ENCODE assay signal across 15 cellular contexts in the genomic region with DNA sequence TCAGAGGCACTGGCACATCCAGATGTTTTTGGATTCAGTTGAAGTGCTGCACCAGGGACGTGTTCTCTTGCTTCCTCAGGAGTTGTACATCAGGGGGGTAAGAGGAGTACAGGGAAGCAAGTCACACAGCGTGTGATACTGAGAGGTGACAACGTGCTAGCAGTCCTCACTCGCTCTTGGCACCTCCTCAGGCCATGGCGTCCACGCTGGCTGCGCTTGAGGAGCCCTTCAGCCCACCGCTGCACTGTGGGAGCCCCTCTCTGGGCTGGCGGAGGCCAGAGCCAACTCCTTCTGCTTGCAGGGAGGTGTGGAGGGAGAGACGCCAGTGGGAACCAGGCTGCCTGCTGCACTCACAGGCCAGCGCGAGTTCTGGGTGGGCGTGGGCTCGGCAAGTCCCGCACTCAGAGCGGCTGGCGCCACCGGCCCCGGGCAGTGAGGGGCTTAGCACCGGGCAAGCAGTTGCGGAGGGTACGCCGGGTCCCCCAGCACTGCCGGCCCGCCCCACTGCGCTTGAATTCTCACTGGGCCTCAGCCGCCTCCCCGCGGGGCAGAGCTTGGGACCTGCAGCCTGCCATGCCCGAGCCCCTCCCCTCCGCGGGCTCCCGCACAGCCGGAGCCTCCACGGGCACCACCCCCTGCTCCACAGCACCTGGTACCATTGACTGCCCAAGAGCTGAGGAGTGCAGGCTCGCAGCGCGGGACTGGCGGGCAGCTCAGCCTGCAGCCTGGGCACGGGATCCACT.
DNase-seq lines count a peak whose midpoint lies in the region; ATAC-seq and TF ChIP-seq lines count a peak whose summit lies in the region.
"Had no signal": no experiment of that assay in that cellular context is flagged by ENCODE, and none has a peak within 500 bp of the region (broad histone marks: within the 10 kb centered on the region; RNA-seq: fewer than 3 reads in every experiment).

No MANE protein-coding gene starts in this region.

- POLR2A ChIA-PET in HEK293 (lab: Yijun Ruan, JAX): no interaction called here

- intact Hi-C loops in cardiac septum (cut with DNase I): loop anchor here (5.0 kb wide), 1 partner anchor 98 kb away; no protein-coding TSS in a partner anchor

- H3K9me3 Mint-ChIP-seq in stimulated activated memory B cell treated with anti-CD40 and anti-IgM and Interleukin-4, amounts not matched to agents 10 μg/mL and 1 μg/mL and 100 μg/mL, for 72 hours: no peaks in the 10 kb centered on the region
- H3K9me3 Mint-ChIP-seq: CD8-positive, alpha-beta memory T cell had no signal

- no peak for TF ChIP-seq CTCF in HEK293 (tag by site-specific recombination; IDR thresholded peaks at IDR 0.05)
- no peak for TF ChIP-seq CTCF in right atrium auricular region (IDR thresholded peaks at IDR 0.05)

- no peak overlapping the region for H3K4me3 ChIP-seq in HEK293 (ENCODE audit: low read depth, low read length)
- no peak overlapping the region for H3K4me3 ChIP-seq in right atrium auricular region
- H3K4me3 ChIP-seq: BLaER1 had no signal

- H3K4me1 ChIP-seq in HEK293 (ENCODE audit: control insufficient read depth, insufficient read depth, low read length): peaks cover 5% of the 10 kb centered on the region
- H3K4me1 ChIP-seq in right atrium auricular region: peaks cover 0 to 76% of the 10 kb centered on the region in 2 donors
- H3K4me1 ChIP-seq: BLaER1 had no signal

- peak; percentile 74 for DNase-seq in cardiac septum (ENCODE audit: low spot score)
- DNase-seq in right atrium auricular region (ENCODE audit: low spot score): no peak
- no peak for DNase-seq in GM19238 (ENCODE audit: insufficient read length, low spot score)
- DNase-seq in activated CD4-positive, CD25-positive, alpha-beta regulatory T cell treated with anti-CD3 and anti-CD28 coated beads, Interleukin-2, amount 50 U/mL, for 72 hours: no peak
- DNase-seq: 8988T; AML-193; Caco-2; CD8-positive, alpha-beta memory T cell; DND-41; GDM1 had no signal

- H3K4me3 Mint-ChIP-seq in stimulated activated memory B cell treated with anti-CD40 and anti-IgM and Interleukin-4, amounts not matched to agents 10 μg/mL and 1 μg/mL and 100 μg/mL, for 72 hours: no peak overlapping the region
- H3K4me3 Mint-ChIP-seq: CD8-positive, alpha-beta memory T cell had no signal

- no peaks in the 10 kb centered on the region for H3K9me3 ChIP-seq in HEK293 (ENCODE audit: control insufficient read depth, insufficient read depth, low read depth, low read length)
- no peaks in the 10 kb centered on the region for H3K9me3 ChIP-seq in right atrium auricular region
- H3K9me3 ChIP-seq: Caco-2 had no signal

- H3K27ac ChIP-seq in HEK293 (ENCODE audit: extremely low read depth, low read depth, low read length) (no peak overlapping the region), right atrium auricular region (peak overlapping the region; percentile 69 to 84)
- H3K27ac ChIP-seq: BLaER1 had no signal

- H3K36me3 ChIP-seq in HEK293 (ENCODE audit: control insufficient read depth in 2 of 2, insufficient read depth in 1 of 2, low read length in 2 of 2) (peaks cover 0 to 3% of the 10 kb centered on the region in 2 experiments; a peak in 1 of 3 replicates), right atrium auricular region (no peaks in the 10 kb centered on the region)
- H3K36me3 ChIP-seq: BLaER1 had no signal

- no peak overlapping the region for H3K27ac Mint-ChIP-seq in stimulated activated memory B cell treated with anti-CD40 and anti-IgM and Interleukin-4, amounts not matched to agents 10 μg/mL and 1 μg/mL and 100 μg/mL, for 72 hours

- ATAC-seq in stimulated activated memory B cell treated with anti-CD40 and anti-IgM and Interleukin-4, amounts not matched to agents 10 μg/mL and 1 μg/mL and 100 μg/mL, for 72 hours: peak; percentile 53
- ATAC-seq in HG02610 (IDR thresholded peaks at IDR 0.05; ENCODE audit: unreplicated experiment): no peak
- ATAC-seq: HCT116 had no signal

- CTCF ChIA-PET in HEK293 (lab: Yijun Ruan, JAX): no interaction called here

- H3K27me3 ChIP-seq in right atrium auricular region: no peaks in the 10 kb centered on the region
- H3K27me3 ChIP-seq: BLaER1 had no signal

- no peaks in the 10 kb centered on the region for H3K36me3 Mint-ChIP-seq in stimulated activated memory B cell treated with anti-CD40 and anti-IgM and Interleukin-4, amounts not matched to agents 10 μg/mL and 1 μg/mL and 100 μg/mL, for 72 hours

- H3K4me1 Mint-ChIP-seq in stimulated activated memory B cell treated with anti-CD40 and anti-IgM and Interleukin-4, amounts not matched to agents 10 μg/mL and 1 μg/mL and 100 μg/mL, for 72 hours: no peaks in the 10 kb centered on the region
- H3K4me1 Mint-ChIP-seq: CD8-positive, alpha-beta memory T cell had no signal

- H3K27me3 Mint-ChIP-seq in stimulated activated memory B cell treated with anti-CD40 and anti-IgM and Interleukin-4, amounts not matched to agents 10 μg/mL and 1 μg/mL and 100 μg/mL, for 72 hours: peaks cover 7% of the 10 kb centered on the region

TF ChIP-seq in HEK293, 187 proteins besides CTCF, POLR2A, EP300 and RAD21:
- TF ChIP-seq ZNF549 (tag by site-specific recombination; IDR thresholded peaks at IDR 0.05): no peak
- peak; percentile 52; the same call in 1 of the 2 replicates for TF ChIP-seq TRIM28 (IDR thresholded peaks at IDR 0.05; ENCODE audit: borderline replicate concordance, low read length)
- 0 out of 2 replicates have a peak, but pooled peaks have one; percentile 16 for TF ChIP-seq ZNF202 (tag by site-specific recombination; IDR thresholded peaks at IDR 0.05; ENCODE audit: borderline replicate concordance)
